8 cellular contexts compared by ENCODE assay signal in the genomic region with DNA sequence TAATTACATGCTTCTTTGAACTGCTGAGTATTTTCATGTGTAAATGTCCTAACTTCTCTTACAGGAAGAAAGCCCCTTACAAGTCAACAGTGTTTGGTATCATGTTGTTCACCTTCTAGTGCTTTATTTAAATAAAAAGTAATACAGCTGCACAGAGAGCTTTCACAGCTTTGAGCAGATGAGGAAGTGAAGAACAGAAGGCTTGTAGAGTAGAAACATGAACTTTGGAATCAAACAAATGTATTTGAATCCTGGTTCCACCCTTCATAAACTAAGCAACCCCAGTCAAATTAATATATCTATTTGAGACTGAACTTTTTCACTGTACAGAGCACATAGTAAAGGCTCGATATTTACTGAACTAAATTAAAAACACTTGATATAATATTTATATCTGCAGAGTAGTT.
DNase-seq lines count a peak whose midpoint lies in the region; ATAC-seq and TF ChIP-seq lines count a peak whose summit lies in the region.

No MANE protein-coding gene starts in this region.

- DNase-seq in GM12865 (ENCODE audit: low read depth) (peak; percentile 57), body of pancreas (no peak), NCI-H1694 treated with DMSO at 0.1 percent for 48 hours (lab: John Stamatoyannopoulos, UW) (no peak), foreskin keratinocyte (no peak), cardiac septum (ENCODE audit: low spot score) (no peak)
- no peak for DNase-seq in activated CD4-positive, alpha-beta T cell treated with anti-CD3 and anti-CD28 coated beads for 1 hour

- H3K36me3 ChIP-seq in body of pancreas (replicated peaks in 1 of 2; ENCODE audit: insufficient read depth in 1 of 2, low read depth in 2 of 2): no peaks in the 10 kb centered on the region

- H3K27me3 ChIP-seq in body of pancreas (no peaks in the 10 kb centered on the region), foreskin keratinocyte (no peaks in the 10 kb centered on the region)

- WGBS in body of pancreas, 2 donors: 23 to 26% methylated on average over 1 of the region's 1 CpG

- H3K4me1 ChIP-seq in body of pancreas (peaks cover 63% of the 10 kb centered on the region), foreskin keratinocyte (peaks cover 2% of the 10 kb centered on the region)

- peak overlapping the region in 3 of 4 donors; percentile 34 to 68 (median 64) for H3K27ac ChIP-seq in body of pancreas
- H3K27ac ChIP-seq in foreskin keratinocyte: no peak overlapping the region

- ATAC-seq in GM21360 (IDR thresholded peaks at IDR 0.05; ENCODE audit: unreplicated experiment): peak; percentile 50
- peak; percentile 63 for ATAC-seq in HG03135 (IDR thresholded peaks at IDR 0.05; ENCODE audit: unreplicated experiment)
- peak; percentile 63 for ATAC-seq in body of pancreas
- no peak for ATAC-seq in foreskin keratinocyte

- no peaks in the 10 kb centered on the region for H3K9me3 ChIP-seq in body of pancreas

- intact Hi-C loops in body of pancreas (cut with DNase I) (no loop called here), cardiac septum (cut with DNase I) (no loop called here)

- H3K4me3 ChIP-seq in GM12865 (ENCODE audit: low read depth, low read length) (no peak overlapping the region), body of pancreas (no peak overlapping the region)

- TF ChIP-seq POLR2A in body of pancreas (IDR thresholded peaks at IDR 0.05): no peak

- TF ChIP-seq CTCF in GM12865 (IDR thresholded peaks at IDR 0.05; ENCODE audit: insufficient read depth, low read depth, low read length, missing control alignments): no peak
- no peak for TF ChIP-seq CTCF in body of pancreas (IDR thresholded peaks at IDR 0.05)
- TF ChIP-seq CTCF in foreskin keratinocyte (conservative IDR thresholded peaks at IDR 0.05): no peak
